Comparison of ENCODE assay signal across 7 cellular contexts in genomic region chr9:134136117-134136996, GRCh38. TPM values are rescaled to one million over a fixed set of nuclear protein-coding genes. Genes with fewer than 3 reads are reported as not detected.
DNase-seq lines count a peak whose midpoint lies in the region; ATAC-seq and TF ChIP-seq lines count a peak whose summit lies in the region.

No MANE protein-coding gene starts in this region.

- no peak for DNase-seq in GM12864 (ENCODE audit: low read depth)
- DNase-seq in NCI-H69 (lab: John Stamatoyannopoulos, UW): peak; percentile 64
- DNase-seq in left kidney (ENCODE audit: low read depth, low spot score): peak; percentile 63
- DNase-seq in stimulated activated naive CD8-positive, alpha-beta T cell treated with anti-CD3 and anti-CD28 coated beads, Interleukin-15, Interleukin-2, amounts not matched to agents 100 U/mL and 50 U/mL, for 24 hours: peak; percentile 24
- DNase-seq in NCI-H345 (lab: John Stamatoyannopoulos, UW): no peak

- H3K4me1 Mint-ChIP-seq in brain: peaks cover 63% of the 10 kb centered on the region

- H3K4me3 Mint-ChIP-seq in brain: peak overlapping the region; percentile 90 to 96 (median 94)

- H3K4me3 ChIP-seq in GM12864 (ENCODE audit: low read depth, low read length): peak overlapping the region; percentile 94

- H3K27ac Mint-ChIP-seq in brain: peak overlapping the region; percentile 48 to 93 (median 87)

- TF ChIP-seq CTCF in GM12864 (IDR thresholded peaks at IDR 0.05; ENCODE audit: low read depth, low read length, missing control alignments) (no peak), brain (conservative IDR thresholded peaks at IDR 0.05) (no peak)

- H3K27me3 Mint-ChIP-seq in brain: peaks cover 5% of the 10 kb centered on the region

- peaks cover 21% of the 10 kb centered on the region for H3K36me3 Mint-ChIP-seq in brain

- peak; percentile 9 for ATAC-seq in GM21825 (IDR thresholded peaks at IDR 0.05; ENCODE audit: unreplicated experiment)
- ATAC-seq in stimulated activated naive CD8-positive, alpha-beta T cell treated with anti-CD3 and anti-CD28 coated beads, Interleukin-15, Interleukin-2, amounts not matched to agents 100 U/mL and 50 U/mL, for 24 hours: peak; percentile 11

- peaks cover 0 to 2% (median 0%) of the 10 kb centered on the region in 5 experiments for H3K9me3 Mint-ChIP-seq in brain

RNA-seq across cellular contexts. Expression of gene WDR5, which starts 0.5 kb away (rescaled TPM):
- 48.9 TPM for polyA plus RNA-seq in brain (ENCODE audit: insufficient read depth, low read depth, low replicate concordance)

RNA-seq across cellular contexts. Expression of gene RNU6ATAC, which starts 28.0 kb away (rescaled TPM):
- not detected for polyA plus RNA-seq in brain (ENCODE audit: insufficient read depth, low read depth, low replicate concordance)

Comparison
In these comparisons a context has a peak if more than half of its experiments do, and no peak if none do; other contexts are left out.
1. DNase-seq: peak in NCI-H69 (single experiment), left kidney (single experiment) and stimulated activated naive CD8-positive, alpha-beta T cell treated with anti-CD3 and anti-CD28 coated beads, Interleukin-15, Interleukin-2, amounts not matched to agents 100 U/mL and 50 U/mL, for 24 hours (single experiment); none in GM12864 (single experiment) and NCI-H345 (single experiment).